10 cellular contexts compared by ENCODE assay signal in the genomic region with DNA sequence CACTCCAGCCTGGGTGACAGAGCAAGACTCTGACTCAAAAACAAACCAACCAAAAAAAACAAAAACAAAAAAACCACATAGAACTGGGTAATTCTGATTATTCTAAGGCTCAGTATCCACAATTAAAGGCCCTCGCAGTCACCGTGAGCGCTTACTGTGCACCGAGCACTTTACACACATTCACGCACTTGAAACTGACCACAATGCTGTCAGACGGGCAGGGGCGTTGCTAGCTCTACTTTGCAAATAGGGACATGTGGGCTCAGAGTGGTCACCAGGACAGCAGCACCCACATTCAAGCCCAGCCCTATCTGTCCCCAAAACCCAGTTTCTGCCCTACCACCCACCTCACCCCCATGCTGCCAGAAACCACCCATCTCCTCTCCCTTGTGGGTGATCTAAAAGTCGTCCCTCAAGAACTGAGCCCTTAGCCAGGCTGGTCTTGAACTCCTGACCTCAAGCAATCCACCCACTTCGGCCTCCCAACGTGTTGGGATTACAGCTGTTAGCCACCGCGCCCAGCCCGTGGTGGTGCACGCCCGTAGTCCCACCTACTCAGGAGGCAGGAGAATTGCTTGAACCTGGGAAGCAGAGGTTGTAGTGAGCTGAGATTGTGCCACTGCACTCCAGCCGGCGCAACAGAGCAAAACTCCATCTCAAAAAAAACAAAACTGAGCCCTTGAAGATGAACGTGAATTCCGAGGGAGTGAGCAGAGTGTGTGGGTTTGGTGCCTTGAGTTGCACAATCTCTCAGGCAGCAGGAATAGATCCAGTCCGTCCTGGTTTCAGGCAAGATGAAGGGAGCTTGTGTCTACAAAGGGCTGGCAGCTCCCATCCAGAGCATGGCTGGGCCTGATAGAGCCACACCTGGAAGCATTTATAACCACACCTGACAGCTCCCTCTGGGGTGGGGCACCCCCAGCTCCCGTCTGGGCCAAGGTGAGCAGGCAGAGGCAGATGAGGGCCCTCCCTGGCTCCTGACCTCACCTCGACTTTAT. TPM values are rescaled to one million over a fixed set of nuclear protein-coding genes. Genes with fewer than 3 reads are reported as not detected.
DNase-seq lines count a peak whose midpoint lies in the region; ATAC-seq, FAIRE-seq and TF ChIP-seq lines count a peak whose summit lies in the region.
"Had no signal": no experiment of that assay in that cellular context is flagged by ENCODE, and none has a peak within 500 bp of the region (broad histone marks: within the 10 kb centered on the region; RNA-seq: fewer than 3 reads in every experiment).

No MANE protein-coding gene starts in this region.

- 58 to 70% methylated on average over 22 of the region's 22 CpGs for WGBS in lung, 2 donors

- H3K27me3 ChIP-seq in lung (ENCODE audit: control insufficient read depth, insufficient read depth) (no peaks in the 10 kb centered on the region), Karpas-422 (ENCODE audit: low read length) (no peaks in the 10 kb centered on the region)

- H4K20me1 ChIP-seq in Karpas-422 (ENCODE audit: insufficient read depth, low read depth, low read length): no peaks in the 10 kb centered on the region

- TF ChIP-seq CTCF in lung (IDR thresholded peaks at IDR 0.05; ENCODE audit: control extremely low read depth, extremely low read depth): no peak

- FAIRE-seq in H54 (lab: Jason Lieb, UNC): no peak
- FAIRE-seq: D721Med had no signal

- DNase-seq in NCI-H345 (lab: John Stamatoyannopoulos, UW) (peak; percentile 28), NCI-H345 treated with DMSO at 0.1 percent for 48 hours (lab: John Stamatoyannopoulos, UW; ENCODE audit: unreplicated experiment) (no peak), lung (ENCODE audit: low spot score) (peak; percentile 74), ureter (ENCODE audit: low spot score) (peak; percentile 88), epidermal melanocyte (ENCODE audit: insufficient read length, low spot score) (no peak), H54 (ENCODE audit: insufficient read length, low spot score) (no peak), Karpas-422 (no peak)
- DNase-seq: NCI-H2081 treated with DMSO at 0.1 percent for 48 hours had no signal

- peak overlapping the region; percentile 81 for H3K27ac ChIP-seq in cingulate gyrus (ENCODE audit: low read depth, low read length)
- peak overlapping the region; percentile 34 to 94 for H3K27ac ChIP-seq in lung (ENCODE audit: low read depth in 1 of 2, low read length in 1 of 2)
- no peak overlapping the region for H3K27ac ChIP-seq in Karpas-422 (ENCODE audit: low read length)

- H3K36me3 ChIP-seq in lung (ENCODE audit: control insufficient read depth in 2 of 2, insufficient read depth in 2 of 2, low read length in 2 of 2) (no peaks in the 10 kb centered on the region), Karpas-422 (ENCODE audit: insufficient read depth, low read length) (no peaks in the 10 kb centered on the region)

- H3K4me3 ChIP-seq in lung: no peak overlapping the region
- H3K4me3 ChIP-seq in Karpas-422 (ENCODE audit: low read length): no peak overlapping the region

- no peaks in the 10 kb centered on the region for H3K9me2 ChIP-seq in Karpas-422 (replicated peaks; ENCODE audit: insufficient read depth, low read length)

- no peak for TF ChIP-seq POLR2A in H54 (IDR thresholded peaks at IDR 0.05; ENCODE audit: low read depth, low read length)

- ATAC-seq in lung (ENCODE audit: insufficient read depth, low FRiP score): peak; percentile 45

- no peaks in the 10 kb centered on the region for H3K79me2 ChIP-seq in Karpas-422 (ENCODE audit: low read length)

- no peak overlapping the region for H2AFZ ChIP-seq in Karpas-422 (ENCODE audit: low read length)

- no peak overlapping the region for H3K4me2 ChIP-seq in Karpas-422 (ENCODE audit: low read depth, low read length, poor library complexity, severe bottlenecking)

- no peak overlapping the region for H3K9ac ChIP-seq in Karpas-422 (ENCODE audit: low read length)

- H3K4me1 ChIP-seq in lung (ENCODE audit: control insufficient read depth in 2 of 2, insufficient read depth in 2 of 2, low read length in 2 of 2) (peaks cover 8 to 23% of the 10 kb centered on the region in 2 donors), Karpas-422 (ENCODE audit: low read length) (peaks cover 7% of the 10 kb centered on the region)

- H3K9me3 ChIP-seq in lung (ENCODE audit: control insufficient read depth in 2 of 2, insufficient read depth in 1 of 2, low read length in 1 of 2): no peaks in the 10 kb centered on the region
- H3K9me3 ChIP-seq in Karpas-422 (ENCODE audit: low read length): no peaks in the 10 kb centered on the region

RNA-seq across cellular contexts. Expression of a gene that starts 5.4 kb away (rescaled TPM):
- total RNA-seq in lung (100 to 1,000 TPM in 1 of 2 donors, 10 to 100 TPM in 1; 89.6 to 529 TPM), ureter (1,074 TPM)
- 100 to 1,000 TPM; 336 to 376 TPM for polyA plus RNA-seq in lung
- total RNA-seq in Karpas-422 (2014; rRNA removed; shearing (Covaris generic); ENCODE audit: low replicate concordance): 5.2 and 17.7 TPM in 2 replicates

Comparison
In these comparisons a context has a peak if more than half of its experiments do, and no peak if none do; other contexts are left out.
1. DNase-seq: peak in NCI-H345 (single experiment), lung (single experiment) and ureter (single experiment); none in NCI-H345 treated with DMSO at 0.1 percent for 48 hours (single experiment), epidermal melanocyte (single experiment), H54 (single experiment) and Karpas-422 (single experiment).